14 cellular contexts compared by ENCODE assay signal in genomic region chr7:134866581-134866980, GRCh38.
DNase-seq lines count a peak whose midpoint lies in the region; ATAC-seq and TF ChIP-seq lines count a peak whose summit lies in the region.
"Had no signal": no experiment of that assay in that cellular context is flagged by ENCODE, and none has a peak within 500 bp of the region (broad histone marks: within the 10 kb centered on the region; RNA-seq: fewer than 3 reads in every experiment).

No MANE protein-coding gene starts in this region.

- peak in 1 of 2 donors; percentile 76 for DNase-seq in cardiac muscle cell (ENCODE audit: low read depth in 1 of 2, low spot score in 1 of 2)
- no peak for DNase-seq in Right ventricle myocardium inferior (ENCODE audit: missing footprints)
- DNase-seq in fibroblast of villous mesenchyme (ENCODE audit: low read depth): peak; percentile 72
- DNase-seq in osteoblast (ENCODE audit: insufficient read length, low spot score, missing footprints): no peak
- no peak for DNase-seq in vagina (ENCODE audit: extremely low spot score in 2 of 2)
- no peak for DNase-seq in AML-193 (lab: John Stamatoyannopoulos, UW)
- DNase-seq in NCI-H2171 (lab: John Stamatoyannopoulos, UW): no peak
- DNase-seq: activated T-cell treated with anti-CD3 and anti-CD28 coated beads, Interleukin-2, amount 50 U/mL, for 24 hours; DND-41; hippocampal formation; NK-92 treated with Interleukin-12 subunit alpha and Interleukin-12 subunit beta, amount 100 ng/mL, for 24 hours; T-helper 9 cell had no signal

- H3K4me2 ChIP-seq in osteoblast (ENCODE audit: insufficient read depth, low read length): peak overlapping the region; percentile 34
- H3K4me2 ChIP-seq: A549 had no signal

- peaks cover 2% of the 10 kb centered on the region for H3K36me3 ChIP-seq in cardiac muscle cell
- peaks cover 79% of the 10 kb centered on the region for H3K36me3 ChIP-seq in osteoblast (ENCODE audit: insufficient read depth, low read length)
- no peaks in the 10 kb centered on the region for H3K36me3 ChIP-seq in vagina

- no peak overlapping the region for H3K4me3 ChIP-seq in cardiac muscle cell
- H3K4me3 ChIP-seq in fibroblast of villous mesenchyme (ENCODE audit: low read depth, low read length): peak overlapping the region; percentile 5
- H3K4me3 ChIP-seq in osteoblast (ENCODE audit: insufficient read depth, low read length): no peak overlapping the region
- no peak overlapping the region for H3K4me3 ChIP-seq in vagina
- H3K4me3 ChIP-seq: A549 had no signal

- no peak for TF ChIP-seq CTCF in cardiac muscle cell (IDR thresholded peaks at IDR 0.05; ENCODE audit: low read depth, low read length)
- TF ChIP-seq CTCF in fibroblast of villous mesenchyme (IDR thresholded peaks at IDR 0.05; ENCODE audit: insufficient read depth, low read depth, low read length): no peak
- TF ChIP-seq CTCF in osteoblast (IDR thresholded peaks at IDR 0.05; ENCODE audit: extremely low read depth, low read depth, low read length): no peak
- no peak for TF ChIP-seq CTCF in vagina (IDR thresholded peaks at IDR 0.05)

- H4K20me1 ChIP-seq in osteoblast (ENCODE audit: insufficient read depth, low read length): peaks cover 51% of the 10 kb centered on the region

- peaks cover 11% of the 10 kb centered on the region for H3K4me1 ChIP-seq in cardiac muscle cell (ENCODE audit: low read depth)
- peaks cover 44% of the 10 kb centered on the region for H3K4me1 ChIP-seq in osteoblast (ENCODE audit: insufficient read depth, low read length)
- peaks cover 31% of the 10 kb centered on the region for H3K4me1 ChIP-seq in vagina
- H3K4me1 ChIP-seq: A549 had no signal

- intact Hi-C loops in Right ventricle myocardium inferior (cut with DNase I): no loop called here
- intact Hi-C loops in vagina (cut with DNase I): no loop called here

- TF ChIP-seq POLR2A in vagina (IDR thresholded peaks at IDR 0.05): no peak
- TF ChIP-seq POLR2A in GM18505 (IDR thresholded peaks at IDR 0.05; ENCODE audit: borderline replicate concordance, extremely low read depth, insufficient read depth, insufficient read length): no peak

- ATAC-seq in Right ventricle myocardium inferior: no peak
- no peak for ATAC-seq in GM18505 (IDR thresholded peaks at IDR 0.05; ENCODE audit: unreplicated experiment)
- ATAC-seq: A549 had no signal

- H2AFZ ChIP-seq in osteoblast (ENCODE audit: low read length): no peak overlapping the region

- H3K27ac ChIP-seq in cardiac muscle cell (peak overlapping the region; percentile 60), osteoblast (ENCODE audit: low read depth, low read length) (peak overlapping the region; percentile 74), vagina (peak overlapping the region; percentile 84)
- H3K27ac ChIP-seq: A549 had no signal

- H3K9me3 ChIP-seq in cardiac muscle cell (ENCODE audit: low read depth): no peaks in the 10 kb centered on the region
- no peaks in the 10 kb centered on the region for H3K9me3 ChIP-seq in osteoblast (ENCODE audit: low read depth, low read length)
- no peaks in the 10 kb centered on the region for H3K9me3 ChIP-seq in vagina
- H3K9me3 ChIP-seq: A549 had no signal

- peaks cover 95% of the 10 kb centered on the region for H3K79me2 ChIP-seq in osteoblast (ENCODE audit: insufficient read depth, low read length)

- no peaks in the 10 kb centered on the region for H3K27me3 ChIP-seq in cardiac muscle cell
- H3K27me3 ChIP-seq in osteoblast (ENCODE audit: insufficient read depth, low read length): no peaks in the 10 kb centered on the region
- H3K27me3 ChIP-seq in vagina: no peaks in the 10 kb centered on the region
